8 cellular contexts compared by ENCODE assay signal in the genomic region with DNA sequence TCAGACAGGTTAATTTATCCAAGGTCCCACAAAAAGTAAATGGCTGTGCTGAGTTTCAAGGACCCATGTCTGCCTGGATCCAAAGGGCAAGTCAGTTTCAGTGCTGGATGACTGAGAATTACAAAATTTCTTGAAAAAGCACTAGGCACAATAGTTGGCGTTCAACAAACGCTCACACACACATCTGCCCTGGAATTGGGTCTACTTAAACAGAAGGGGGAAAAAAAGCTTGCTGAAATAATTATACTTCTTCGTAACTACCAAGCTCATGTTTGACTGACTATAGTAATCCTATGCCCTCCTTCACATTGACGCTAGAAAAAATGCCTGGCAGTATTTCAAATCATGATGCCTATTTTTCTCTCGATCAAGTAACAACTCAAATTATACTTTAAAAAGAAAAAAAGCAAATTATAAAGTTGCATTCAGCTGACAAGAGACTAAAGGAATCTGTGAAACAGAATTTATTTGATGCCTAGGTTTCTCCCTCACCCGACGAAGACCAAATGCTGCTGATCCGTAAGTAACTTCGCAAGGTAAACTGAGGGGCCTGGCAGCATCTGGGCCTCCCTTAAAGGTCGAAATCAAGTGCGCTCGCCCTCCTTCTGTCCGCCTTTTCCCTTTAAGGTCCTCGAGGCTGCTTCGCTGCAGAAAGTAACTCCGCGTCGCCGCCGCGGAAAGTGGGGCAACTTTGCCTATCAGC. TPM values are rescaled to one million over a fixed set of nuclear protein-coding genes. Genes with fewer than 3 reads are reported as not detected.
DNase-seq lines count a peak whose midpoint lies in the region; ATAC-seq, FAIRE-seq and TF ChIP-seq lines count a peak whose summit lies in the region.

No MANE protein-coding gene starts in this region.

- peak overlapping the region; percentile 92 for H3K4me2 ChIP-seq in smooth muscle cell

- peaks cover 12% of the 10 kb centered on the region for H3K36me3 Mint-ChIP-seq in activated CD8-positive, alpha-beta T cell treated with anti-CD3 and anti-CD28 coated beads, Interleukin-2, amount 10 ng/mL, durations not matched to agents 7 days and 5 days (ENCODE audit: low read depth)

- H3K4me3 ChIP-seq in heart right ventricle (peak overlapping the region; percentile 33 to 98 (median 90)), iPS-11a (ENCODE audit: low read depth, low read length) (peak overlapping the region; percentile 89), smooth muscle cell (peak overlapping the region; percentile 76)

- no peak for FAIRE-seq in H54 (lab: Jason Lieb, UNC)

- CTCF ChIA-PET in activated CD8-positive, alpha-beta T cell treated with anti-CD3 and anti-CD28 coated beads, Interleukin-2, amount 10 ng/mL, durations not matched to agents 7 days and 5 days (lab: Charles Lee): interaction anchor here (0.9 to 4.9 kb wide), 5 partner anchors 15 to 311 kb away, joined by 3 to 50 read pairs (median 4); no protein-coding TSS in a partner anchor

- intact Hi-C loops in heart right ventricle (cut with DNase I) (loop anchor here in 6 of 10 donors (2.0 to 10.0 kb wide), 4 partner anchors 60 to 108 kb away; no protein-coding TSS in a partner anchor), cardiac septum (cut with DNase I) (no loop called here)

- peaks cover 25% of the 10 kb centered on the region for H4K20me1 ChIP-seq in smooth muscle cell (ENCODE audit: low read depth)

- H3K4me1 Mint-ChIP-seq in activated CD8-positive, alpha-beta T cell treated with anti-CD3 and anti-CD28 coated beads, Interleukin-2, amount 10 ng/mL, durations not matched to agents 7 days and 5 days (ENCODE audit: low read depth): peaks cover 35% of the 10 kb centered on the region

- POLR2A ChIA-PET in activated CD8-positive, alpha-beta T cell treated with anti-CD3 and anti-CD28 coated beads, Interleukin-2, amount 10 ng/mL, durations not matched to agents 7 days and 5 days (lab: Charles Lee): interaction anchor here (0.6 to 3.6 kb wide), 20 partner anchors 9 to 1985 kb away, joined by 3 to 74 read pairs (median 4); no protein-coding TSS in a partner anchor

- H3K4me1 ChIP-seq in heart right ventricle (peaks cover 0 to 50% (median 22%) of the 10 kb centered on the region in 9 donors), smooth muscle cell (ENCODE audit: low read depth) (peaks cover 24% of the 10 kb centered on the region)

- H3K27ac Mint-ChIP-seq in activated CD8-positive, alpha-beta T cell treated with anti-CD3 and anti-CD28 coated beads, Interleukin-2, amount 10 ng/mL, durations not matched to agents 7 days and 5 days: peak overlapping the region; percentile 95

- peak overlapping the region; percentile 94 for H3K9ac ChIP-seq in smooth muscle cell (ENCODE audit: low read depth)

- H3K4me3 Mint-ChIP-seq in activated CD8-positive, alpha-beta T cell treated with anti-CD3 and anti-CD28 coated beads, Interleukin-2, amount 10 ng/mL, durations not matched to agents 7 days and 5 days: peak overlapping the region; percentile 95

- no peaks in the 10 kb centered on the region for H3K27me3 ChIP-seq in heart right ventricle
- H3K27me3 ChIP-seq in smooth muscle cell (ENCODE audit: low read depth): no peaks in the 10 kb centered on the region

- DNase-seq in heart right ventricle: no peak
- DNase-seq in cardiac septum (ENCODE audit: low spot score): no peak
- no peak for DNase-seq in activated CD8-positive, alpha-beta T cell treated with anti-CD3 and anti-CD28 coated beads, Interleukin-2, amount 10 ng/mL, durations not matched to agents 7 days and 5 days
- DNase-seq in smooth muscle cell (lab: John Stamatoyannopoulos, UW; ENCODE audit: unreplicated experiment): no peak
- DNase-seq in H54 (ENCODE audit: insufficient read length, low spot score): no peak

- H3K27ac ChIP-seq in heart right ventricle: peak overlapping the region; percentile 95 to 99 (median 97)
- peak overlapping the region; percentile 90 for H3K27ac ChIP-seq in smooth muscle cell (ENCODE audit: low read depth)

- no peaks in the 10 kb centered on the region for H3F3A ChIP-seq in smooth muscle cell (ENCODE audit: low read depth)

- TF ChIP-seq POLR2A in H54 (IDR thresholded peaks at IDR 0.05; ENCODE audit: low read depth, low read length): no peak

- H3K36me3 ChIP-seq in heart right ventricle: no peaks in the 10 kb centered on the region
- no peaks in the 10 kb centered on the region for H3K36me3 ChIP-seq in smooth muscle cell (ENCODE audit: low read depth)

- H3K9me3 ChIP-seq in heart right ventricle: no peaks in the 10 kb centered on the region
- no peaks in the 10 kb centered on the region for H3K9me3 ChIP-seq in smooth muscle cell (replicated peaks; ENCODE audit: low read depth)

- 13 to 14% methylated on average over 21 of the region's 21 CpGs for WGBS in heart right ventricle, 2 donors
- WGBS in smooth muscle cell (ENCODE audit: low lambda C conversion rate): 6% methylated on average over 21 of the region's 21 CpGs

- no peaks in the 10 kb centered on the region for H3K9me3 Mint-ChIP-seq in activated CD8-positive, alpha-beta T cell treated with anti-CD3 and anti-CD28 coated beads, Interleukin-2, amount 10 ng/mL, durations not matched to agents 7 days and 5 days (ENCODE audit: insufficient read depth)

- TF ChIP-seq CTCF in heart right ventricle (IDR thresholded peaks at IDR 0.05) (no peak), smooth muscle cell (IDR thresholded peaks at IDR 0.05; ENCODE audit: borderline replicate concordance, insufficient read depth, poor library complexity, severe bottlenecking) (no peak)

- peaks cover 2% of the 10 kb centered on the region for H3K27me3 Mint-ChIP-seq in activated CD8-positive, alpha-beta T cell treated with anti-CD3 and anti-CD28 coated beads, Interleukin-2, amount 10 ng/mL, durations not matched to agents 7 days and 5 days (ENCODE audit: low read depth)

- ATAC-seq in heart right ventricle (peak in 1 of 8 donors; percentile 5), HG03159 (IDR thresholded peaks at IDR 0.05; ENCODE audit: unreplicated experiment) (no peak), HG03175 (IDR thresholded peaks at IDR 0.05; ENCODE audit: unreplicated experiment) (no peak)
- ATAC-seq in activated CD8-positive, alpha-beta T cell treated with anti-CD3 and anti-CD28 coated beads, Interleukin-2, amount 10 ng/mL, durations not matched to agents 7 days and 5 days: no peak

- H3K79me2 ChIP-seq in smooth muscle cell (ENCODE audit: low read depth): peaks cover 39% of the 10 kb centered on the region

- H2AFZ ChIP-seq in smooth muscle cell (ENCODE audit: low read depth): peak overlapping the region; percentile 92

RNA-seq across cellular contexts. Expression of a gene that starts 0.6 kb away (rescaled TPM):
- total RNA-seq in heart right ventricle (10 to 100 TPM in 8 of 10 donors, 1 to 10 TPM in 2; 8.5 to 15.6 (median 10.8) TPM), cardiac septum (11.7 TPM), smooth muscle cell (33.4 and 37.2 TPM in 2 replicates)
- polyA plus RNA-seq in heart right ventricle (10 to 100 TPM in 1 of 2 donors, 1 to 10 TPM in 1; 5.8 to 10.8 TPM), smooth muscle cell (7.4 and 15.5 TPM in 2 replicates)
- 10 to 100 TPM; 38.8 to 39.2 TPM for total RNA-seq in activated CD8-positive, alpha-beta T cell treated with anti-CD3 and anti-CD28 coated beads, Interleukin-2, amount 10 ng/mL, durations not matched to agents 7 days and 5 days
